In genomic region chr2:205800804-205801203, GRCh38 we compare ENCODE assay signal across 2 cellular contexts.
TF ChIP-seq lines count a peak whose summit lies in the region.

No MANE protein-coding gene starts in this region.

TF ChIP-seq in liver, 16 proteins besides CTCF, POLR2A, EP300 and RAD21 (continued from another document):
- no peak for TF ChIP-seq TAF1 (conservative IDR thresholded peaks at IDR 0.05)
- no peak for TF ChIP-seq RXRA (IDR thresholded peaks at IDR 0.05)
- TF ChIP-seq FOXA1 (IDR thresholded peaks at IDR 0.05): no peak
- no peak for TF ChIP-seq JUND (IDR thresholded peaks at IDR 0.05)

TF ChIP-seq in HepG2, 621 proteins besides CTCF, POLR2A, EP300 and RAD21:
- no peak for TF ChIP-seq ZNF441 (CRISPR knock-in tag; IDR thresholded peaks at IDR 0.05; ENCODE audit: borderline replicate concordance)
- no peak for TF ChIP-seq RXRA (CRISPR knock-in tag; IDR thresholded peaks at IDR 0.05)
- TF ChIP-seq SKI (IDR thresholded peaks at IDR 0.05; ENCODE audit: partially characterized antibody): no peak
- no peak for TF ChIP-seq ZNF367 (CRISPR knock-in tag; IDR thresholded peaks at IDR 0.05; ENCODE audit: borderline replicate concordance)
- no peak for TF ChIP-seq MTA3 (CRISPR knock-in tag; IDR thresholded peaks at IDR 0.05)
- TF ChIP-seq ZNF501 (CRISPR knock-in tag; IDR thresholded peaks at IDR 0.05): no peak
- no peak for TF ChIP-seq ZNF766 (CRISPR knock-in tag; IDR thresholded peaks at IDR 0.05; ENCODE audit: borderline replicate concordance)
- TF ChIP-seq ZNF761 (CRISPR knock-in tag; conservative IDR thresholded peaks at IDR 0.05): no peak
- TF ChIP-seq NRL (CRISPR knock-in tag; IDR thresholded peaks at IDR 0.05; ENCODE audit: borderline replicate concordance): no peak
- no peak for TF ChIP-seq HMG20A (CRISPR knock-in tag; IDR thresholded peaks at IDR 0.05; ENCODE audit: borderline replicate concordance)
- TF ChIP-seq, protein P1, sequence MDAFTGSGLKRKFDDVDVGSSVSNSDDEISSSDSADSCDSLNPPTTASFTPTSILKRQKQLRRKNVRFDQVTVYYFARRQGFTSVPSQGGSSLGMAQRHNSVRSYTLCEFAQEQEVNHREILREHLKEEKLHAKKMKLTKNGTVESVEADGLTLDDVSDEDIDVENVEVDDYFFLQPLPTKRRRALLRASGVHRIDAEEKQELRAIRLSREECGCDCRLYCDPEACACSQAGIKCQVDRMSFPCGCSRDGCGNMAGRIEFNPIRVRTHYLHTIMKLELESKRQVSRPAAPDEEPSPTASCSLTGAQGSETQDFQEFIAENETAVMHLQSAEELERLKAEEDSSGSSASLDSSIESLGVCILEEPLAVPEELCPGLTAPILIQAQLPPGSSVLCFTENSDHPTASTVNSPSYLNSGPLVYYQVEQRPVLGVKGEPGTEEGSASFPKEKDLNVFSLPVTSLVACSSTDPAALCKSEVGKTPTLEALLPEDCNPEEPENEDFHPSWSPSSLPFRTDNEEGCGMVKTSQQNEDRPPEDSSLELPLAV (CRISPR knock-in tag; conservative IDR thresholded peaks at IDR 0.05; ENCODE audit: low read depth): no peak
- no peak for TF ChIP-seq ZNF569 (CRISPR knock-in tag; IDR thresholded peaks at IDR 0.05; ENCODE audit: borderline replicate concordance)
- TF ChIP-seq ZFP36L1 (CRISPR knock-in tag; IDR thresholded peaks at IDR 0.05): no peak
- no peak for TF ChIP-seq PTBP1 (IDR thresholded peaks at IDR 0.05; ENCODE audit: low read depth, low read length, poor library complexity, severe bottlenecking)
- TF ChIP-seq TBX3 (IDR thresholded peaks at IDR 0.05; ENCODE audit: borderline replicate concordance): no peak
- no peak for TF ChIP-seq KDM1A (CRISPR knock-in tag; IDR thresholded peaks at IDR 0.05)
